In the genomic region with DNA sequence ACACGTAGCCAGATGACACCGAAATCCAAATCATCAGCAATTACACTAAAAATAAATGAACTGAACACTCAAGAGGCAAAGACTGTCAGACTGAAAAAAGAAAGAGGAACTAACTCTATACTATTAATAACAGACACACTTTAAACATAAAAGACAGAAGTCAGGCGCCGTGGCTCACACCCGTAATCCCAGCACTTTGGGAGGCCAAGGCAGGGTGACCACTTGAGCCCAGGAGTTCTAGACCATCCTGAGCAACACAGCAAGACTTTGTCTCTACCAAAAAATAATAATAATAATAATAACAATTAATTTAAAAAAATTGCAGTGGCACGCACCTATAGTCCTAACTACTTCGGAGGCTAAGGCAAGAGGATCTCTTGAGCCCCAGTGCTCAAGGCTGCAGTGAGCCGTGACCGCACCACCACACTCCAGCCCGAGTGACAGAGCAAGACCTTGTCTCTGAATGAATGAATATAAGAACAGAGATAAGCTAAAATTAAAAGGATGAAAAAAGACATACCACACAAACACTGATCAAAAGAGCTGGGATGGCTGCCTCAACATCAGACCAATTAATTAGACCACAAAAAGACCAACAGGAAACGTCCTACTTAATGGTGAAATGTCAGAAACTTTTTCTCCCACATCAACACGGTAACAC, we compare ENCODE assay signal across 8 cellular contexts. TPM values are rescaled to one million over a fixed set of nuclear protein-coding genes. Genes with fewer than 3 reads are reported as not detected.
A peak's percentile ranks its signal among the peaks of the same experiment; 100 is the strongest.
DNase-seq lines count a peak whose midpoint lies in the region; ATAC-seq and TF ChIP-seq lines count a peak whose summit lies in the region.

No MANE protein-coding gene starts in this region.

- ATAC-seq in activated T-cell treated with anti-CD3 and anti-CD28 coated beads, Interleukin-2, amount 50 U/mL, for 72 hours (replicated peaks in 1 of 2) = no peak
- ATAC-seq in activated T-cell treated with anti-CD3 and anti-CD28 coated beads, Interleukin-2, amount 50 U/mL, for 4 hours = no peak
- ATAC-seq in HG03039 (IDR thresholded peaks at IDR 0.05; ENCODE audit: unreplicated experiment) = peak; percentile 51
- ATAC-seq in body of pancreas = no peak

- H3K9ac ChIP-seq in subcutaneous abdominal adipose tissue (ENCODE audit: low read length in 5 of 5) (no peak overlapping the region), endodermal cell (ENCODE audit: extremely low read depth, low read length, poor library complexity, severe bottlenecking) (no peak overlapping the region)

- peaks cover 6 to 22% of the 10 kb centered on the region in 2 donors for H3K36me3 Mint-ChIP-seq in activated T-cell treated with anti-CD3 and anti-CD28 coated beads, Interleukin-2, amount 50 U/mL, for 72 hours (ENCODE audit: insufficient read depth in 2 of 2)
- H3K36me3 Mint-ChIP-seq in activated T-cell treated with anti-CD3 and anti-CD28 coated beads, Interleukin-2, amount 50 U/mL, for 4 hours (ENCODE audit: insufficient read depth) = peaks cover 26% of the 10 kb centered on the region
- H3K36me3 Mint-ChIP-seq in endodermal cell (ENCODE audit: low read depth) = peaks cover 37% of the 10 kb centered on the region

- H3K27me3 Mint-ChIP-seq in activated T-cell treated with anti-CD3 and anti-CD28 coated beads, Interleukin-2, amount 50 U/mL, for 72 hours (ENCODE audit: low read depth) = no peaks in the 10 kb centered on the region
- no peaks in the 10 kb centered on the region for H3K27me3 Mint-ChIP-seq in activated T-cell treated with anti-CD3 and anti-CD28 coated beads, Interleukin-2, amount 50 U/mL, for 4 hours (ENCODE audit: low read depth)
- no peaks in the 10 kb centered on the region for H3K27me3 Mint-ChIP-seq in endodermal cell (ENCODE audit: insufficient read depth)

- TF ChIP-seq CTCF in endodermal cell (conservative IDR thresholded peaks at IDR 0.05) (no peak), body of pancreas (IDR thresholded peaks at IDR 0.05) (no peak)

- intact Hi-C loops in body of pancreas (cut with DNase I) = no loop called here

- H3K9me3 Mint-ChIP-seq in activated T-cell treated with anti-CD3 and anti-CD28 coated beads, Interleukin-2, amount 50 U/mL, for 72 hours = no peaks in the 10 kb centered on the region
- H3K9me3 Mint-ChIP-seq in activated T-cell treated with anti-CD3 and anti-CD28 coated beads, Interleukin-2, amount 50 U/mL, for 4 hours = no peaks in the 10 kb centered on the region
- H3K9me3 Mint-ChIP-seq in endodermal cell = no peaks in the 10 kb centered on the region

- peak overlapping the region; percentile 90 for H3K27ac Mint-ChIP-seq in activated T-cell treated with anti-CD3 and anti-CD28 coated beads, Interleukin-2, amount 50 U/mL, for 72 hours
- no peak overlapping the region for H3K27ac Mint-ChIP-seq in endodermal cell

- H3K36me3 ChIP-seq in subcutaneous abdominal adipose tissue (ENCODE audit: control insufficient read depth in 5 of 5, insufficient read depth in 5 of 5, low read length in 5 of 5) (peaks cover 0 to 72% (median 56%) of the 10 kb centered on the region in 5 donors), endodermal cell (ENCODE audit: control insufficient read depth, insufficient read depth, low read length) (peaks cover 38% of the 10 kb centered on the region), body of pancreas (replicated peaks in 1 of 2; ENCODE audit: insufficient read depth in 1 of 2, low read depth in 2 of 2) (peaks cover 16 to 23% of the 10 kb centered on the region in 2 donors)

- peaks cover 34% of the 10 kb centered on the region for H3K4me1 Mint-ChIP-seq in activated T-cell treated with anti-CD3 and anti-CD28 coated beads, Interleukin-2, amount 50 U/mL, for 72 hours (ENCODE audit: low read depth)
- peaks cover 38% of the 10 kb centered on the region for H3K4me1 Mint-ChIP-seq in activated T-cell treated with anti-CD3 and anti-CD28 coated beads, Interleukin-2, amount 50 U/mL, for 4 hours (ENCODE audit: low read depth)
- H3K4me1 Mint-ChIP-seq in endodermal cell = no peaks in the 10 kb centered on the region

- peak overlapping the region in 1 of 2 donors; percentile 22 for H3K4me3 Mint-ChIP-seq in activated T-cell treated with anti-CD3 and anti-CD28 coated beads, Interleukin-2, amount 50 U/mL, for 72 hours
- H3K4me3 Mint-ChIP-seq in activated T-cell treated with anti-CD3 and anti-CD28 coated beads, Interleukin-2, amount 50 U/mL, for 4 hours = no peak overlapping the region
- H3K4me3 Mint-ChIP-seq in endodermal cell = no peak overlapping the region

- DNase-seq in activated T-cell treated with anti-CD3 and anti-CD28 coated beads, Interleukin-2, amount 50 U/mL, for 72 hours = no peak
- DNase-seq in activated T-cell treated with anti-CD3 and anti-CD28 coated beads, Interleukin-2, amount 50 U/mL, for 4 hours = no peak
- DNase-seq in SKM-1 treated with dmso at 0.1 percent for 144 hours (lab: John Stamatoyannopoulos, UW; ENCODE audit: unreplicated experiment) = peak; percentile 74
- no peak for DNase-seq in endodermal cell
- DNase-seq in NCI-H146 treated with DMSO at 0.1 percent for 48 hours (lab: John Stamatoyannopoulos, UW; ENCODE audit: unreplicated experiment) = no peak
- DNase-seq in body of pancreas = no peak

- peak overlapping the region; percentile 40 for H3K27ac ChIP-seq in subcutaneous abdominal adipose tissue (ENCODE audit: low read depth, low read length)
- no peak overlapping the region for H3K27ac ChIP-seq in endodermal cell (ENCODE audit: low read depth, low read length)
- no peak overlapping the region for H3K27ac ChIP-seq in body of pancreas

- no peak for TF ChIP-seq POLR2A in body of pancreas (IDR thresholded peaks at IDR 0.05)

- peaks cover 0 to 44% (median 24%) of the 10 kb centered on the region in 5 donors for H3K4me1 ChIP-seq in subcutaneous abdominal adipose tissue (ENCODE audit: control insufficient read depth in 5 of 5, insufficient read depth in 5 of 5, low read length in 5 of 5)
- H3K4me1 ChIP-seq in endodermal cell (ENCODE audit: control insufficient read depth, insufficient read depth, low read length) = no peaks in the 10 kb centered on the region
- H3K4me1 ChIP-seq in body of pancreas = no peaks in the 10 kb centered on the region

- H3K9me3 ChIP-seq in subcutaneous abdominal adipose tissue (ENCODE audit: control insufficient read depth in 5 of 5, low read length in 5 of 5) = no peaks in the 10 kb centered on the region
- H3K9me3 ChIP-seq in endodermal cell (ENCODE audit: control insufficient read depth, low read length) = no peaks in the 10 kb centered on the region
- H3K9me3 ChIP-seq in body of pancreas = no peaks in the 10 kb centered on the region

- 95 to 98% methylated on average over 4 to 12 of the region's 12 CpGs for WGBS in endodermal cell (ENCODE audit: insufficient coverage in 1 of 2, insufficient read length in 1 of 2), 2 experiments
- WGBS in body of pancreas, 2 donors = 76 to 87% methylated on average over 12 of the region's 12 CpGs

- H3K4me3 ChIP-seq in subcutaneous abdominal adipose tissue (ENCODE audit: low read depth in 1 of 5, low read length in 5 of 5) = no peak overlapping the region
- H3K4me3 ChIP-seq in endodermal cell (ENCODE audit: low read length) = no peak overlapping the region
- no peak overlapping the region for H3K4me3 ChIP-seq in body of pancreas

- no peaks in the 10 kb centered on the region for H3K27me3 ChIP-seq in subcutaneous abdominal adipose tissue (ENCODE audit: control insufficient read depth in 5 of 5, insufficient read depth in 4 of 5, low read length in 5 of 5)
- no peaks in the 10 kb centered on the region for H3K27me3 ChIP-seq in endodermal cell (ENCODE audit: control insufficient read depth, insufficient read depth, low read length, poor library complexity, severe bottlenecking)
- no peaks in the 10 kb centered on the region for H3K27me3 ChIP-seq in body of pancreas

RNA-seq across cellular contexts. Expression of a gene that starts 29.9 kb away (rescaled TPM):
- total RNA-seq in activated T-cell treated with anti-CD3 and anti-CD28 coated beads, Interleukin-2, amount 50 U/mL, for 72 hours = 100 to 1,000 TPM; 182 to 190 TPM
- total RNA-seq in activated T-cell treated with anti-CD3 and anti-CD28 coated beads, Interleukin-2, amount 50 U/mL, for 4 hours = 100 to 1,000 TPM; 166 to 186 (median 177) TPM
- total RNA-seq in endodermal cell (100 to 1,000 TPM; 181 to 189 TPM), body of pancreas (100 to 1,000 TPM; 148 to 458 TPM)
- polyA plus RNA-seq in endodermal cell (2013, experiment 1 of 2) = 145 TPM
- 147 TPM for polyA plus RNA-seq in endodermal cell (2013, experiment 2 of 2)

RNA-seq across cellular contexts. Expression of a gene that starts 46.6 kb away (rescaled TPM):
- total RNA-seq in activated T-cell treated with anti-CD3 and anti-CD28 coated beads, Interleukin-2, amount 50 U/mL, for 72 hours = 1 to 10 TPM; 7.0 to 8.2 TPM
- total RNA-seq in activated T-cell treated with anti-CD3 and anti-CD28 coated beads, Interleukin-2, amount 50 U/mL, for 4 hours = 1 to 10 TPM; 1.4 to 2.1 (median 2.1) TPM
- 1 to 10 TPM; 1.4 to 2.6 TPM for total RNA-seq in endodermal cell
- 8.4 TPM for polyA plus RNA-seq in endodermal cell (2013, experiment 1 of 2)
- polyA plus RNA-seq in endodermal cell (2013, experiment 2 of 2) = 5.3 TPM
- total RNA-seq in body of pancreas = 10 to 100 TPM; 25.4 to 33.5 TPM
